In genomic region chr17:17304521-17304985, GRCh38 we compare ENCODE assay signal across 9 cellular contexts. TPM values are rescaled to one million over a fixed set of nuclear protein-coding genes. Genes with fewer than 3 reads are reported as not detected.
A peak's percentile ranks its signal among the peaks of the same experiment; 100 is the strongest.
DNase-seq lines count a peak whose midpoint lies in the region; ATAC-seq and TF ChIP-seq lines count a peak whose summit lies in the region.
"Had no signal": no experiment of that assay in that cellular context is flagged by ENCODE, and none has a peak within 500 bp of the region (broad histone marks: within the 10 kb centered on the region; RNA-seq: fewer than 3 reads in every experiment).

No MANE protein-coding gene starts in this region.

- H3K4me3 Mint-ChIP-seq in GM23338 (peak overlapping the region; percentile 79), T-helper 17 cell (peak overlapping the region; percentile 88)

- ATAC-seq in GM23338 (no peak), T-helper 17 cell (peak; percentile 52), left ventricle myocardium superior (peak; percentile 52)

- no peaks in the 10 kb centered on the region for H3K9me2 ChIP-seq in GM23338 (ENCODE audit: insufficient read depth)

- H3K4me1 Mint-ChIP-seq in GM23338 (peaks cover 23% of the 10 kb centered on the region), T-helper 17 cell (peaks cover 18% of the 10 kb centered on the region)

- peak overlapping the region in 9 of 10 experiments; percentile 3 to 75 (median 72); a peak in 10 of 20 replicates for H3K4me3 ChIP-seq in BLaER1 treated with 17β-estradiol and CSF1 and Interleukin-3, amounts not matched to agents 10 nM and 100 nM
- H3K4me3 ChIP-seq in GM23338 (peak overlapping the region; percentile 78), esophagus muscularis mucosa (no peak overlapping the region)

- H3K9me3 ChIP-seq in BLaER1 treated with 17β-estradiol and CSF1 and Interleukin-3, amounts not matched to agents 10 nM and 100 nM (replicated peaks in 1 of 11) = no peaks in the 10 kb centered on the region
- H3K9me3 ChIP-seq in T-helper 17 cell (ENCODE audit: control insufficient read depth, low read length, poor library complexity, severe bottlenecking) = no peaks in the 10 kb centered on the region
- no peaks in the 10 kb centered on the region for H3K9me3 ChIP-seq in esophagus muscularis mucosa

- H3K27me3 ChIP-seq in BLaER1 treated with 17β-estradiol and CSF1 and Interleukin-3, amounts not matched to agents 10 nM and 100 nM = peaks cover 0 to 29% (median 19%) of the 10 kb centered on the region in 11 experiments; a peak in 18 of 22 replicates
- H3K27me3 ChIP-seq in GM23338 (ENCODE audit: insufficient read depth) (peaks cover 12% of the 10 kb centered on the region), esophagus muscularis mucosa (no peaks in the 10 kb centered on the region)

- H4K20me1 ChIP-seq in BLaER1 treated with 17β-estradiol and CSF1 and Interleukin-3, amounts not matched to agents 10 nM and 100 nM = no peaks in the 10 kb centered on the region; a peak in 1 of 22 replicates
- H4K20me1 ChIP-seq in GM23338 (replicated peaks; ENCODE audit: insufficient read depth) = no peaks in the 10 kb centered on the region

- DNase-seq in GM23338 (ENCODE audit: low spot score) (no peak), T-helper 17 cell (no peak), left ventricle myocardium superior (no peak), esophagus muscularis mucosa (ENCODE audit: extremely low spot score) (no peak), NCI-H82 (lab: John Stamatoyannopoulos, UW) (no peak), SHP77 treated with DMSO at 0.1 percent for 48 hours (lab: John Stamatoyannopoulos, UW) (no peak), NCI-H1092 treated with DMSO at 0.1 percent for 48 hours (lab: John Stamatoyannopoulos, UW) (no peak)
- DNase-seq: NCI-H146 had no signal

- H3K79me2 ChIP-seq in GM23338 (replicated peaks; ENCODE audit: insufficient read depth) = no peaks in the 10 kb centered on the region; the same call in 1 of the 2 replicates

- 48% methylated on average over 1 of the region's 2 CpGs for WGBS in esophagus muscularis mucosa

- no peak overlapping the region for H3K27ac ChIP-seq in BLaER1 treated with 17β-estradiol and CSF1 and Interleukin-3, amounts not matched to agents 10 nM and 100 nM
- H3K27ac ChIP-seq in GM23338 (ENCODE audit: low read depth) (no peak overlapping the region), esophagus muscularis mucosa (replicated peaks in 1 of 4) (peak overlapping the region in 1 of 4 donors; percentile 72)

- no peak for TF ChIP-seq EP300 in esophagus muscularis mucosa (IDR thresholded peaks at IDR 0.05)

- peaks cover 31 to 50% (median 42%) of the 10 kb centered on the region in 10 experiments for H3K4me1 ChIP-seq in BLaER1 treated with 17β-estradiol and CSF1 and Interleukin-3, amounts not matched to agents 10 nM and 100 nM
- H3K4me1 ChIP-seq in GM23338 (ENCODE audit: insufficient read depth) (peaks cover 23% of the 10 kb centered on the region), esophagus muscularis mucosa (peaks cover 21 to 43% (median 32%) of the 10 kb centered on the region in 4 donors)

- no peak overlapping the region for H2AFZ ChIP-seq in GM23338

- intact Hi-C loops in left ventricle myocardium superior (cut with micrococcal nuclease) (no loop called here), esophagus muscularis mucosa (cut with DNase I) (loop anchor here (10.0 kb wide), 1 partner anchor 160 kb away; no protein-coding TSS in a partner anchor)

- peak overlapping the region in 5 of 11 experiments; percentile 28 to 85 (median 80); a peak in 6 of 22 replicates for H3K9ac ChIP-seq in BLaER1 treated with 17β-estradiol and CSF1 and Interleukin-3, amounts not matched to agents 10 nM and 100 nM

- no peaks in the 10 kb centered on the region for H3K9me3 Mint-ChIP-seq in GM23338

- no peak for TF ChIP-seq POLR2A in esophagus muscularis mucosa (IDR thresholded peaks at IDR 0.05; ENCODE audit: low read depth)

- TF ChIP-seq CTCF in GM23338 (conservative IDR thresholded peaks at IDR 0.05; ENCODE audit: low read depth in 2 of 2) (no peak), esophagus muscularis mucosa (IDR thresholded peaks at IDR 0.05) (no peak)

- no peaks in the 10 kb centered on the region for H3K36me3 ChIP-seq in BLaER1 treated with 17β-estradiol and CSF1 and Interleukin-3, amounts not matched to agents 10 nM and 100 nM
- H3K36me3 ChIP-seq in GM23338 (ENCODE audit: insufficient read depth) (no peaks in the 10 kb centered on the region), esophagus muscularis mucosa (peaks cover 0 to 13% (median 3%) of the 10 kb centered on the region in 4 donors)

- H3K27me3 Mint-ChIP-seq in GM23338 (ENCODE audit: insufficient read depth, low read depth, poor library complexity) = peaks cover 11% of the 10 kb centered on the region
- H3K27me3 Mint-ChIP-seq in T-helper 17 cell = no peaks in the 10 kb centered on the region

- H3K27ac Mint-ChIP-seq in GM23338 (no peak overlapping the region), T-helper 17 cell (peak overlapping the region; percentile 51)

- peak overlapping the region; percentile 89 to 99 (median 95) for H3K4me2 ChIP-seq in BLaER1 treated with 17β-estradiol and CSF1 and Interleukin-3, amounts not matched to agents 10 nM and 100 nM
- H3K4me2 ChIP-seq in GM23338 = peak overlapping the region; percentile 83

- H3K36me3 Mint-ChIP-seq in GM23338 (ENCODE audit: low read depth) (peaks cover 16% of the 10 kb centered on the region), T-helper 17 cell (ENCODE audit: low read depth) (no peaks in the 10 kb centered on the region)

- H3F3A ChIP-seq in GM23338 (replicated peaks; ENCODE audit: low read depth) = peaks cover 9% of the 10 kb centered on the region

TF ChIP-seq in GM23338, 12 proteins besides CTCF, POLR2A, EP300 and RAD21:
- TF ChIP-seq ZNF331 (CRISPR knock-in tag; IDR thresholded peaks at IDR 0.05; ENCODE audit: low read depth) (no peak), ZNF114 (CRISPR knock-in tag; IDR thresholded peaks at IDR 0.05) (no peak), STAT1 (IDR thresholded peaks at IDR 0.05; ENCODE audit: unreplicated experiment) (no peak), CREB1 (CRISPR knock-in tag; IDR thresholded peaks at IDR 0.05; ENCODE audit: low read depth) (no peak), NANOG (IDR thresholded peaks at IDR 0.05; ENCODE audit: borderline replicate concordance) (no peak), JUNB (IDR thresholded peaks at IDR 0.05; ENCODE audit: unreplicated experiment) (no peak)

RNA-seq across cellular contexts. Expression of gene NT5M, which starts 1.4 kb away (rescaled TPM):
- 10.6 and 14.7 TPM in 2 replicates for total RNA-seq in GM23338 (2014; rRNA removed; shearing (Covaris generic))
- polyA plus RNA-seq in GM23338 (2016; fragmentation: Nextera tagmentation; extraction: Ambion mirVana) = 6.0 and 6.1 TPM in 2 replicates
- total RNA-seq in T-helper 17 cell (10 to 100 TPM in 1 of 2 donors, 1 to 10 TPM in 1; 2.5 to 24.0 TPM), left ventricle myocardium superior (8.6 TPM), esophagus muscularis mucosa (10 to 100 TPM in 1 of 4 donors, 1 to 10 TPM in 3; 4.3 to 11.5 (median 7.0) TPM)

RNA-seq across cellular contexts. Expression of gene COPS3, which starts 23.5 kb away (rescaled TPM):
- 121 and 134 TPM in 2 replicates for total RNA-seq in GM23338 (2014; rRNA removed; shearing (Covaris generic))
- 90.9 and 108 TPM in 2 replicates for polyA plus RNA-seq in GM23338 (2016; fragmentation: Nextera tagmentation; extraction: Ambion mirVana)
- 10 to 100 TPM; 87.8 to 89.1 TPM for total RNA-seq in T-helper 17 cell
- 89.4 TPM for total RNA-seq in left ventricle myocardium superior
- total RNA-seq in esophagus muscularis mucosa = 10 to 100 TPM; 49.3 to 72.6 (median 59.1) TPM

Comparison
In these comparisons a context has a peak if more than half of its experiments do, and no peak if none do; other contexts are left out.
1. H3K4me3 ChIP-seq: peak in BLaER1 treated with 17β-estradiol and CSF1 and Interleukin-3, amounts not matched to agents 10 nM and 100 nM (9 of 10) and GM23338 (single experiment); none in esophagus muscularis mucosa (0 of 4).